ENCODE assay signal across 8 cellular contexts in the genomic region with DNA sequence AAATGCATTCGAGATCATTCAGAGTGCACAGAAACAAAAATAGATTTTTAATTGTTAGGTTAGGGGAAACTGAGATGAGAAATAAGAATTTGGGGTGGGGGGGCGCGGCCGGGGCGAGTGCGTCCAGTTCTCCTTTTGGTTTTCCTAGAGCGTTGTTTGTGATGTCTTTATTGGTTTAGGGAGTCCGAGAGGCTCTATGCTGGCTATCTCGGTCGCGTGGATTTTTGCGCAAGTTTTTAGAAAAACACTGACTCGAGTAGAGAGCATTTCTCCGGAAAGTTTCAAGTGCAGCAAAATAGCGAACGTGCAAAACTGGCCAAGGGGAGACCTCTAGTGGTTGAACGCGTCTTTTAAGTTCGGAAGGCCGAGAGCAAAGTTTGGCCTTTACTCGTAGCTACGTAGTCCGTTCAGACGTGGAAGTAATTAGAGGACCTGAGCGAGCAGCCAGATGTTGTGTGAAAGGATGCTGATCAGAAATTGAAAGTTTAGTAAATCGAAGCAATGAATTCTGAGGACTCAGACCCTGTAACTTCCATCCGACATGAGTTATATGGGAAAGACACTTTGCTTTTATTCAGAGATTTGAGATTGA. TPM values are rescaled to one million over a fixed set of nuclear protein-coding genes. Genes with fewer than 3 reads are reported as not detected.
DNase-seq lines count a peak whose midpoint lies in the region; ATAC-seq and TF ChIP-seq lines count a peak whose summit lies in the region.

No MANE protein-coding gene starts in this region.

- H3K4me2 ChIP-seq in DND-41 (ENCODE audit: insufficient read depth, low read length): no peak overlapping the region

- CTCF ChIA-PET in RWPE1 (lab: Yijun Ruan, JAX): interaction anchor here (0.6 to 1.1 kb wide), 8 partner anchors 10 to 1125 kb away, joined by 3 to 6 read pairs (median 3); no protein-coding TSS in a partner anchor

- peak overlapping the region; percentile 100 for H3K4me3 Mint-ChIP-seq in neural crest cell

- TF ChIP-seq CTCF in DND-41 (IDR thresholded peaks at IDR 0.05; ENCODE audit: borderline replicate concordance, extremely low read depth, low read length, poor library complexity, severe bottlenecking) (peak; percentile 61), RWPE1 (conservative IDR thresholded peaks at IDR 0.05; ENCODE audit: low read depth) (peak; percentile 81), foreskin fibroblast (IDR thresholded peaks at IDR 0.05; ENCODE audit: low read depth, low read length) (peak; percentile 71), neural crest cell (conservative IDR thresholded peaks at IDR 0.05) (peak; percentile 83), stomach (IDR thresholded peaks at IDR 0.05) (peak in 5 of 7 experiments; percentile 51 to 82 (median 74))

- H3K79me2 ChIP-seq in DND-41 (ENCODE audit: insufficient read depth, low read length): no peaks in the 10 kb centered on the region

- POLR2A ChIA-PET in RWPE1 (lab: Yijun Ruan, JAX; ENCODE audit: low non-redundant PET): no interaction called here

- H3K9ac ChIP-seq in DND-41 (ENCODE audit: low read depth, low read length): no peak overlapping the region

- TF ChIP-seq EP300 in stomach (IDR thresholded peaks at IDR 0.05): no peak

- no peaks in the 10 kb centered on the region for H4K20me1 ChIP-seq in DND-41 (ENCODE audit: insufficient read depth, low read length)

- WGBS in stomach, 5 donors: 1 to 2% (median 1%) methylated on average over 27 of the region's 27 CpGs

- H3K36me3 ChIP-seq in DND-41 (ENCODE audit: insufficient read depth, low read length) (no peaks in the 10 kb centered on the region), stomach (peaks cover 0 to 4% (median 0%) of the 10 kb centered on the region in 4 donors)

- peaks cover 10% of the 10 kb centered on the region for H3K36me3 Mint-ChIP-seq in neural crest cell (ENCODE audit: low read depth)

- DNase-seq in DND-41 (peak; percentile 31), RWPE1 (ENCODE audit: low spot score) (peak; percentile 57), foreskin fibroblast (peak; percentile 90 to 97), neural crest cell (ENCODE audit: low read depth, low spot score) (peak; percentile 69), stomach (peak; percentile 79)
- peak; percentile 74 for DNase-seq in Jurkat, Clone E6-1 (ENCODE audit: low read depth, low spot score)
- DNase-seq in activated effector memory CD4-positive, alpha-beta T cell treated with Interleukin-2 at 50 U/mL for 16 hours: peak; percentile 67

- peak overlapping the region; percentile 89 for H3K27ac Mint-ChIP-seq in neural crest cell (ENCODE audit: unreplicated experiment)

- no peak overlapping the region for H3K4me3 ChIP-seq in DND-41 (ENCODE audit: low read depth in 1 of 2, low read length in 2 of 2)
- H3K4me3 ChIP-seq in Jurkat, Clone E6-1 (ENCODE audit: low read length): peak overlapping the region; percentile 56
- H3K4me3 ChIP-seq in foreskin fibroblast (ENCODE audit: low read depth in 1 of 2, low read length in 2 of 2): peak overlapping the region; percentile 76 to 83
- H3K4me3 ChIP-seq in stomach: peak overlapping the region; percentile 82 to 88 (median 87)

- H3K9me3 ChIP-seq in DND-41 (ENCODE audit: insufficient read depth, low read length, severe bottlenecking): no peaks in the 10 kb centered on the region
- H3K9me3 ChIP-seq in stomach: no peaks in the 10 kb centered on the region

- no peaks in the 10 kb centered on the region for H3K27me3 Mint-ChIP-seq in neural crest cell (ENCODE audit: low read depth)

- H3K27me3 ChIP-seq in DND-41 (ENCODE audit: insufficient read depth, low read length, poor library complexity): no peaks in the 10 kb centered on the region
- no peaks in the 10 kb centered on the region for H3K27me3 ChIP-seq in stomach

- H3K4me1 Mint-ChIP-seq in neural crest cell: peaks cover 24% of the 10 kb centered on the region

- H2AFZ ChIP-seq in DND-41 (ENCODE audit: low read depth, low read length): no peak overlapping the region

- H3K9me3 Mint-ChIP-seq in neural crest cell: no peaks in the 10 kb centered on the region

- H3K4me1 ChIP-seq in DND-41 (ENCODE audit: insufficient read depth, low read length) (no peaks in the 10 kb centered on the region), stomach (peaks cover 0 to 11% (median 8%) of the 10 kb centered on the region in 4 donors)

- ATAC-seq in DND-41 (ENCODE audit: insufficient read depth, low read depth): no peak
- ATAC-seq in GM21723 (IDR thresholded peaks at IDR 0.05; ENCODE audit: unreplicated experiment): peak; percentile 66

- no peak for TF ChIP-seq POLR2A in stomach (IDR thresholded peaks at IDR 0.05)

- no peak overlapping the region for H3K27ac ChIP-seq in DND-41 (ENCODE audit: low read length)
- H3K27ac ChIP-seq in RWPE1: peak overlapping the region; percentile 93
- peak overlapping the region; percentile 74 to 92 (median 88) for H3K27ac ChIP-seq in stomach

- intact Hi-C loops in stomach (cut with DNase I; ENCODE audit: low total_unique reads): loop anchor here (10.0 kb wide), 1 partner anchor 126 kb away; no protein-coding TSS in a partner anchor

RNA-seq across cellular contexts. Expression of gene L3MBTL3, which starts 2.6 kb away (rescaled TPM):
- polyA plus RNA-seq in Jurkat, Clone E6-1 (2012; ENCODE audit: insufficient read depth, insufficient read length): 6.3 TPM
- 22.8 and 32.0 TPM in 2 replicates for total RNA-seq in neural crest cell
- total RNA-seq in stomach: 10 to 100 TPM in 3 of 5 donors, 1 to 10 TPM in 1, not detected in 1; 3.1 to 51.9 (median 14.9) TPM
- 1 to 10 TPM; 1.8 to 2.7 (median 1.8) TPM for polyA plus RNA-seq in stomach

Comparison
In these comparisons a context has a peak if more than half of its experiments do, and no peak if none do; other contexts are left out.
1. DNase-seq: peak in every context shown above with its lines; median percentile 94 in foreskin fibroblast; 79 in stomach; 74 in Jurkat, Clone E6-1; 69 in neural crest cell; 67 in activated effector memory CD4-positive, alpha-beta T cell treated with Interleukin-2 at 50 U/mL for 16 hours; 57 in RWPE1; 31 in DND-41.
2. H3K4me3 ChIP-seq: peak in Jurkat, Clone E6-1 (single experiment), foreskin fibroblast (2 of 2) and stomach (4 of 4); none in DND-41 (0 of 2).
3. Peak in every context shown above with its lines, with median percentiles within 50 percentile points of each other: CTCF ChIP-seq.